Comparison of ENCODE assay signal across 17 cellular contexts in the genomic region with DNA sequence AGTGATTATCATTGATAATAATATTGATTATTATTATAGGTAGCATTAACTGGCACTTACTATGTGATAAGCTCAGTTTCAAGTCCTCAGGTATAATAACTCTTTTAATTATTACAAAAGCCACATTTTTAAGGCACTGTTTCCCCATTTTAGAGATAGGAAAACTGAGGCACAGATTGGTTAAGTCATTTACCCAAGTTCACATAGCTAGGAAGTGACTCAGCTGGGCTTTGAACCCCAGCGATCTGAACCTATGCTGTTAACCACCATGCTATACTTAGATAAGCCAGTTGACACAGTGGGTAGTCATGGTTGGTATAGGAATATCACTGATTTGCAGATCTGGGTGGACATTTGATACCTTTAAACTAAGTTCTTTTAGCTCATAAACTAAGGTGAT.
"Had no signal": no experiment of that assay in that cellular context is flagged by ENCODE, and none has a peak within 500 bp of the region (broad histone marks: within the 10 kb centered on the region; RNA-seq: fewer than 3 reads in every experiment).

No MANE protein-coding gene starts in this region.

- H3K4me1 Mint-ChIP-seq: naive B cell had no signal

- DNase-seq: colonic mucosa; dermis blood vessel endothelial cell; esophagus squamous epithelium; foreskin keratinocyte; head of caudate nucleus; hippocampal formation; kidney glomerular epithelial cell; mesendoderm; naive B cell; nephron progenitor cell; psoas muscle; sigmoid colon; small intestine; stimulated activated CD4-positive, alpha-beta T cell treated with anti-CD3 and anti-CD28 coated beads, Interleukin-12 subunit alpha, Interleukin-12 subunit beta, amount 100 ng/mL, for 4 hours; stimulated activated naive CD8-positive, alpha-beta T cell treated with anti-CD3 and anti-CD28 coated beads, Interleukin-15, Interleukin-2, amounts not matched to agents 100 U/mL and 50 U/mL, for 24 hours; thyroid gland had no signal

- ATAC-seq: foreskin keratinocyte; psoas muscle; stimulated activated naive CD8-positive, alpha-beta T cell treated with anti-CD3 and anti-CD28 coated beads, Interleukin-15, Interleukin-2, amounts not matched to agents 100 U/mL and 50 U/mL, for 24 hours had no signal

- H3K4me3 Mint-ChIP-seq: naive B cell, nephron progenitor cell, type B pancreatic cell had no signal

- H3K27ac Mint-ChIP-seq: type B pancreatic cell had no signal

- H3K36me3 Mint-ChIP-seq: naive B cell, type B pancreatic cell had no signal

- H3K27me3 Mint-ChIP-seq: type B pancreatic cell had no signal

- H3K9me3 Mint-ChIP-seq: naive B cell, nephron progenitor cell had no signal
